ENCODE assay signal across 20 cellular contexts in genomic region chr15:88989578-88989977, GRCh38.
A peak's percentile ranks its signal among the peaks of the same experiment; 100 is the strongest.
DNase-seq lines count a peak whose midpoint lies in the region; ATAC-seq and TF ChIP-seq lines count a peak whose summit lies in the region.
"Had no signal": no experiment of that assay in that cellular context is flagged by ENCODE, and none has a peak within 500 bp of the region (broad histone marks: within the 10 kb centered on the region; RNA-seq: fewer than 3 reads in every experiment).

No MANE protein-coding gene starts in this region.

- H3K4me1 ChIP-seq in breast epithelium (no peaks in the 10 kb centered on the region), mammary epithelial cell (ENCODE audit: insufficient read depth, low read length) (no peaks in the 10 kb centered on the region)
- H3K4me1 ChIP-seq: lower lobe of right lung, right atrium auricular region, tibial nerve had no signal

- H3K36me3 ChIP-seq in breast epithelium = no peaks in the 10 kb centered on the region
- H3K36me3 ChIP-seq in mammary epithelial cell (ENCODE audit: insufficient read depth, low read length) = no peaks in the 10 kb centered on the region
- H3K36me3 ChIP-seq: lower lobe of right lung, right atrium auricular region, tibial nerve had no signal

- no peaks in the 10 kb centered on the region for H3K27me3 ChIP-seq in breast epithelium
- H3K27me3 ChIP-seq in mammary epithelial cell (ENCODE audit: insufficient read depth, low read length) = no peaks in the 10 kb centered on the region
- H3K27me3 ChIP-seq: right atrium auricular region, tibial nerve had no signal

- dilution Hi-C loops in mammary epithelial cell (cut with HindIII; ENCODE audit: low sequenced_read_pairs) = no loop called here

- H3K4me3 ChIP-seq in breast epithelium (peak overlapping the region in 2 of 3 donors; percentile 35 to 54), mammary epithelial cell (replicated peaks in 1 of 3; ENCODE audit: insufficient read depth in 1 of 3, low read depth in 2 of 3, low read length in 3 of 3) (no peak overlapping the region), fibroblast of the aortic adventitia (ENCODE audit: low read depth, low read length) (no peak overlapping the region)
- H3K4me3 ChIP-seq: lower lobe of right lung, right atrium auricular region, tibial nerve had no signal

- no peak for TF ChIP-seq POLR2A in breast epithelium (IDR thresholded peaks at IDR 0.05)

- intact Hi-C loops in breast epithelium (cut with DNase I; ENCODE audit: low total_unique reads) (no loop called here), mammary epithelial cell (cut with micrococcal nuclease) (no loop called here)

- WGBS in mammary epithelial cell (ENCODE audit: low coverage, missing lambda C conversion rate) = 97% methylated on average over 5 of the region's 5 CpGs

- no peak for TF ChIP-seq CTCF in breast epithelium (IDR thresholded peaks at IDR 0.05)
- TF ChIP-seq CTCF in mammary epithelial cell (conservative IDR thresholded peaks at IDR 0.05 in 1 of 2, IDR thresholded peaks at IDR 0.05 in 1 of 2; ENCODE audit: extremely low read depth in 1 of 2, insufficient read depth in 1 of 2, low read depth in 1 of 2, low read length in 2 of 2) = no peak
- TF ChIP-seq CTCF in fibroblast of the aortic adventitia (IDR thresholded peaks at IDR 0.05; ENCODE audit: insufficient read depth, low read length) = no peak

- DNase-seq in breast epithelium (ENCODE audit: low spot score in 2 of 2) (no peak), mammary epithelial cell (no peak), fibroblast of the aortic adventitia (ENCODE audit: low read depth) (peak; percentile 58), NCI-H524 (lab: John Stamatoyannopoulos, UW) (no peak), NCI-H2171 treated with DMSO at 0.1 percent for 48 hours (lab: John Stamatoyannopoulos, UW) (no peak)
- DNase-seq: activated CD4-positive, alpha-beta T cell treated with anti-CD3 and anti-CD28 coated beads, Interleukin-2, amount 50 U/mL, for 4 hours; amygdala; cortex of kidney; lower lobe of right lung; nephron progenitor cell; stimulated activated CD4-positive, alpha-beta T cell treated with anti-CD3 and anti-CD28 coated beads, Interleukin-4, amount 100 ng/mL, for 1 hour had no signal

- H3K79me2 ChIP-seq in mammary epithelial cell (ENCODE audit: insufficient read depth, low read length) = no peaks in the 10 kb centered on the region

- CTCF ChIA-PET in mammary epithelial cell (lab: Charles Lee; ENCODE audit: low non-redundant PET) = no interaction called here

- ATAC-seq in SK-N-SH treated with all-trans-retinoic acid at 6 μM for 48 hours (peak; percentile 85), esophagus mucosa (no peak), HG02840 (IDR thresholded peaks at IDR 0.05; ENCODE audit: low FRiP score, unreplicated experiment) (no peak)
- ATAC-seq: activated T-helper 17 cell treated with anti-CD3 and anti-CD28 coated beads, Interleukin-2, amount 50 U/mL, for 72 hours; lower lobe of right lung; Right ventricle myocardium inferior had no signal

- no peak overlapping the region for H2AFZ ChIP-seq in mammary epithelial cell (ENCODE audit: low read depth, low read length)

- no peak overlapping the region for H3K27ac ChIP-seq in breast epithelium
- H3K27ac ChIP-seq in mammary epithelial cell (ENCODE audit: insufficient read depth, low read depth, low read length) = no peak overlapping the region
- H3K27ac ChIP-seq: 22Rv1, HL-60, lower lobe of right lung, right atrium auricular region, tibial nerve had no signal

- H3K9me3 ChIP-seq in breast epithelium (no peaks in the 10 kb centered on the region), mammary epithelial cell (replicated peaks; ENCODE audit: insufficient read depth, low read length) (no peaks in the 10 kb centered on the region)
- H3K9me3 ChIP-seq: lower lobe of right lung, right atrium auricular region, tibial nerve had no signal

- H4K20me1 ChIP-seq in mammary epithelial cell (ENCODE audit: insufficient read depth, low read length) = no peaks in the 10 kb centered on the region

- BruUV-seq in mammary epithelial cell (replicated peaks; lab: Mats Ljungman, UMichigan) = no TSS peak

- no peak overlapping the region for H3K9ac ChIP-seq in mammary epithelial cell (ENCODE audit: insufficient read depth, low read length)

- no peak overlapping the region for H3K4me2 ChIP-seq in mammary epithelial cell (ENCODE audit: insufficient read depth, low read depth, low read length)

- in situ Hi-C loops in mammary epithelial cell (cut with MboI; ENCODE audit: low sequenced_read_pairs in 2 of 2) = no loop called here

TF ChIP-seq in SK-N-SH treated with all-trans-retinoic acid at 6 μM for 48 hours, 23 proteins besides CTCF, POLR2A, EP300 and RAD21:
- TF ChIP-seq ISL1 (CRISPR knock-in tag; IDR thresholded peaks at IDR 0.05) (peak; percentile 89), ZNF565 (CRISPR knock-in tag; conservative IDR thresholded peaks at IDR 0.05; ENCODE audit: low read depth) (no peak)

Comparison
In these comparisons a context has a peak if more than half of its experiments do, and no peak if none do; other contexts are left out.
1. H3K4me3 ChIP-seq: peak in breast epithelium (2 of 3); none in mammary epithelial cell (0 of 3) and fibroblast of the aortic adventitia (single experiment).